Comparison of ENCODE assay signal across 8 cellular contexts in the genomic region with DNA sequence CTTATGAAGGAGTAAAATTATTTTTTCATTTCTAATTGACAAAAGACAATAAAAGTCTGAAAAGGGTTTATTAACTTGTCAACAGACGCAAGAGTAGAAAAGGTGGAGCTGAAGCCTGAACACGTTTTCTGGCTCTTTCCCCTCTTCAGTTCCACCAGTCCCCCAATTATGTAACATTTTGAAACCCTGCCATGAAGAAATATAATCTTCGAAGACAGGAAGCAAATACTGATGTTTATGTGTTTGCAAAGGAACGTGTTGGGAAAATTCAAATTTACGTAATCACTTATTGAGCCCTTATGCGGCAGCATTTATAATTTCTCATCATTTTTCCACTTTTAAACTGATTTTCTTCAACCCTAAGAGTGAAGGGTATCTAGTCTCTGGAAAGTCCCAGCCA. TPM values are rescaled to one million over a fixed set of nuclear protein-coding genes. Genes with fewer than 3 reads are reported as not detected.
DNase-seq lines count a peak whose midpoint lies in the region; TF ChIP-seq lines count a peak whose summit lies in the region.

No MANE protein-coding gene starts in this region.

- H3K4me1 ChIP-seq in NT2/D1 (ENCODE audit: insufficient read depth, insufficient read length), result no peaks in the 10 kb centered on the region
- H3K4me1 ChIP-seq in endodermal cell (ENCODE audit: control insufficient read depth, insufficient read depth, low read length), result no peaks in the 10 kb centered on the region
- peaks cover 0 to 2% of the 10 kb centered on the region in 2 donors for H3K4me1 ChIP-seq in neuronal stem cell (ENCODE audit: control insufficient read depth in 2 of 2, insufficient read depth in 1 of 2, low read depth in 1 of 2, low read length in 2 of 2)

- H3K9me3 Mint-ChIP-seq in Calu3 (ENCODE audit: low read depth, unreplicated experiment) (no peaks in the 10 kb centered on the region), endodermal cell (no peaks in the 10 kb centered on the region)

- H4K91ac ChIP-seq in neuronal stem cell (ENCODE audit: low read depth, low read length, poor library complexity), result no peak overlapping the region

- no peak overlapping the region for H3K14ac ChIP-seq in neuronal stem cell (ENCODE audit: low read length)

- H2BK5ac ChIP-seq in neuronal stem cell (ENCODE audit: low read length), result no peak overlapping the region

- no peak overlapping the region for H2AK5ac ChIP-seq in neuronal stem cell (ENCODE audit: low read depth, low read length)

- H3K4ac ChIP-seq in neuronal stem cell (ENCODE audit: low read length), result no peak overlapping the region

- H3K9ac ChIP-seq in NT2/D1 (ENCODE audit: insufficient read length, low read depth), result peak overlapping the region; percentile 94
- H3K9ac ChIP-seq in endodermal cell (ENCODE audit: extremely low read depth, low read length, poor library complexity, severe bottlenecking), result peak overlapping the region; percentile 93
- no peak overlapping the region for H3K9ac ChIP-seq in neuronal stem cell (ENCODE audit: low read depth, low read length, poor library complexity)

- H3K36me3 Mint-ChIP-seq in Calu3 (ENCODE audit: insufficient read depth, unreplicated experiment) (peaks cover 29% of the 10 kb centered on the region), endodermal cell (ENCODE audit: low read depth) (peaks cover 11% of the 10 kb centered on the region)

- H3K27me3 ChIP-seq in NT2/D1 (ENCODE audit: insufficient read depth, insufficient read length) (no peaks in the 10 kb centered on the region), endodermal cell (ENCODE audit: control insufficient read depth, insufficient read depth, low read length, poor library complexity, severe bottlenecking) (no peaks in the 10 kb centered on the region), neuronal stem cell (ENCODE audit: control insufficient read depth in 3 of 3, insufficient read depth in 3 of 3, low read depth in 1 of 3, low read length in 3 of 3) (no peaks in the 10 kb centered on the region)

- no peak overlapping the region for H2BK15ac ChIP-seq in neuronal stem cell (ENCODE audit: low read length)

- H3K27ac Mint-ChIP-seq in Calu3 (ENCODE audit: unreplicated experiment), result peak overlapping the region; percentile 98
- no peak overlapping the region for H3K27ac Mint-ChIP-seq in endodermal cell

- peak overlapping the region; percentile 90 for H3K4me3 ChIP-seq in NT2/D1 (ENCODE audit: insufficient read length, low read depth)
- H3K4me3 ChIP-seq in endodermal cell (ENCODE audit: low read length), result peak overlapping the region; percentile 100
- peak overlapping the region in 1 of 2 donors; percentile 93 for H3K4me3 ChIP-seq in neuronal stem cell (ENCODE audit: low read length in 2 of 2)

- peak overlapping the region; percentile 99 for H3K4me3 Mint-ChIP-seq in Calu3 (ENCODE audit: low read depth, unreplicated experiment)
- H3K4me3 Mint-ChIP-seq in endodermal cell, result peak overlapping the region; percentile 98

- H3K4me1 Mint-ChIP-seq in Calu3 (ENCODE audit: low read depth, unreplicated experiment), result peaks cover 15% of the 10 kb centered on the region
- H3K4me1 Mint-ChIP-seq in endodermal cell, result peaks cover 2% of the 10 kb centered on the region

- H3K9me3 ChIP-seq in NT2/D1 (ENCODE audit: insufficient read depth, low read length) (no peaks in the 10 kb centered on the region), endodermal cell (ENCODE audit: control insufficient read depth, low read length) (no peaks in the 10 kb centered on the region), neuronal stem cell (replicated peaks in 1 of 2; ENCODE audit: control insufficient read depth in 2 of 2, insufficient read depth in 1 of 2, low read depth in 1 of 2, low read length in 2 of 2) (no peaks in the 10 kb centered on the region)

- H3K4me2 ChIP-seq in neuronal stem cell (ENCODE audit: insufficient read depth, low read length, poor library complexity, severe bottlenecking), result no peak overlapping the region

- H2BK120ac ChIP-seq in neuronal stem cell (ENCODE audit: low read depth, low read length), result no peak overlapping the region

- H3K27ac ChIP-seq in endodermal cell (ENCODE audit: low read depth, low read length) (no peak overlapping the region), neuronal stem cell (replicated peaks; ENCODE audit: low read length) (no peak overlapping the region)

- CTCF ChIA-PET in Calu3 (lab: Charles Lee) (no interaction called here), HEK293T (lab: Yijun Ruan, JAX) (no interaction called here)

- peaks cover 1% of the 10 kb centered on the region for H3K79me1 ChIP-seq in neuronal stem cell (ENCODE audit: low read depth, low read length)

- H3K27me3 Mint-ChIP-seq in Calu3 (ENCODE audit: unreplicated experiment) (no peaks in the 10 kb centered on the region), endodermal cell (ENCODE audit: insufficient read depth) (no peaks in the 10 kb centered on the region)

- no TSS peak for BruUV-seq in Calu3 (replicated peaks; lab: Mats Ljungman, UMichigan)

- no peak overlapping the region for H2BK12ac ChIP-seq in neuronal stem cell (ENCODE audit: low read length)

- 72 to 75% methylated on average over 6 of the region's 6 CpGs for WGBS in endodermal cell (ENCODE audit: insufficient coverage in 1 of 2, insufficient read length in 1 of 2), 2 experiments
- WGBS in neuronal stem cell (ENCODE audit: extremely low coverage in 2 of 2, insufficient read length in 2 of 2, insufficient replicate concordance in 1 of 2), 2 donors, result no CpG with 5 or more reads among the region's 6 CpGs

- no peak for DNase-seq in Calu3
- DNase-seq in NT2/D1 (ENCODE audit: low read depth, low spot score), result no peak
- no peak for DNase-seq in endodermal cell
- no peak for DNase-seq in neuronal stem cell (ENCODE audit: low spot score)
- no peak for DNase-seq in NCI-H2171 (lab: John Stamatoyannopoulos, UW)
- no peak for DNase-seq in HEK293T (ENCODE audit: extremely low spot score)
- no peak for DNase-seq in stimulated activated CD4-positive, alpha-beta T cell treated with anti-CD3 and anti-CD28 coated beads, Interleukin-1b, Interleukin-23, amount 100 ng/mL, for 48 hours
- no peak for DNase-seq in AG08396 (ENCODE audit: low spot score)

- peak overlapping the region; percentile 97 for H2AFZ ChIP-seq in neuronal stem cell (ENCODE audit: low read length)

- intact Hi-C loops in Calu3 (cut with micrococcal nuclease; ENCODE audit: unreplicated experiment), result no loop called here

- POLR2A ChIA-PET in HEK293T (lab: Yijun Ruan, JAX), result interaction anchor here (5.0 kb wide), 1 partner anchor 18 kb away, joined by 47 read pairs; the partner anchor contains the start of gene ARPIN

- TF ChIP-seq CTCF in Calu3 (IDR thresholded peaks at IDR 0.05; ENCODE audit: unreplicated experiment) (no peak), endodermal cell (conservative IDR thresholded peaks at IDR 0.05) (no peak)

- no peak overlapping the region for H3K18ac ChIP-seq in neuronal stem cell (ENCODE audit: low read length)

- no peak overlapping the region for H4K8ac ChIP-seq in neuronal stem cell (ENCODE audit: low read depth, low read length)

- H3K36me3 ChIP-seq in NT2/D1 (ENCODE audit: insufficient read depth, insufficient read length, low read length), result peaks cover 9% of the 10 kb centered on the region
- peaks cover 12% of the 10 kb centered on the region for H3K36me3 ChIP-seq in endodermal cell (ENCODE audit: control insufficient read depth, insufficient read depth, low read length)
- peaks cover 5 to 11% of the 10 kb centered on the region in 2 donors for H3K36me3 ChIP-seq in neuronal stem cell (replicated peaks in 1 of 2; ENCODE audit: control insufficient read depth in 2 of 2, insufficient read depth in 2 of 2, low read length in 2 of 2)

- H3K23ac ChIP-seq in neuronal stem cell (ENCODE audit: low read depth, low read length, poor library complexity), result no peak overlapping the region

TF ChIP-seq in HEK293T, 16 proteins besides CTCF, POLR2A, EP300 and RAD21:
- no peak for TF ChIP-seq FOXM1 (IDR thresholded peaks at IDR 0.05; ENCODE audit: borderline replicate concordance)
- no peak for TF ChIP-seq ARNT (IDR thresholded peaks at IDR 0.05)
- TF ChIP-seq SUZ12 (IDR thresholded peaks at IDR 0.05), result no peak
- TF ChIP-seq ELF4 (IDR thresholded peaks at IDR 0.05), result no peak
- no peak for TF ChIP-seq PKNOX1 (IDR thresholded peaks at IDR 0.05)
- no peak for TF ChIP-seq HDGF (IDR thresholded peaks at IDR 0.05; ENCODE audit: borderline replicate concordance)
- TF ChIP-seq FOXK2 (IDR thresholded peaks at IDR 0.05), result no peak
- TF ChIP-seq ZNF384 (IDR thresholded peaks at IDR 0.05), result no peak
- TF ChIP-seq NFRKB (IDR thresholded peaks at IDR 0.05), result no peak
- no peak for TF ChIP-seq SP1 (IDR thresholded peaks at IDR 0.05)
- TF ChIP-seq L3MBTL2 (conservative IDR thresholded peaks at IDR 0.05), result no peak
- TF ChIP-seq FOXA1 (IDR thresholded peaks at IDR 0.05), result no peak
- no peak for TF ChIP-seq CTBP1 (IDR thresholded peaks at IDR 0.05; ENCODE audit: borderline replicate concordance)
- no peak for TF ChIP-seq LEF1 (IDR thresholded peaks at IDR 0.05; ENCODE audit: borderline replicate concordance)
- no peak for TF ChIP-seq TARDBP (IDR thresholded peaks at IDR 0.05)
- no peak for TF ChIP-seq BHLHE40 (IDR thresholded peaks at IDR 0.05; ENCODE audit: borderline replicate concordance)

RNA-seq across cellular contexts. Expression of gene AP3S2, which starts 0.8 kb away (rescaled TPM):
- 46.2 and 51.9 TPM in 2 replicates for total RNA-seq in Calu3 (2022)
- total RNA-seq in endodermal cell, result 10 to 100 TPM; 39.5 to 54.4 TPM
- 40.3 TPM for polyA plus RNA-seq in endodermal cell (2013, experiment 1 of 2)
- 40.3 TPM for polyA plus RNA-seq in endodermal cell (2013, experiment 2 of 2)
- polyA plus RNA-seq in neuronal stem cell (2013, experiment 1 of 2), result 30.6 TPM
- 30.8 TPM for polyA plus RNA-seq in neuronal stem cell (2013, experiment 2 of 2)

RNA-seq across cellular contexts. Expression of gene ARPIN, which starts 19.7 kb away (rescaled TPM):
- 19.1 and 20.1 TPM in 2 replicates for total RNA-seq in Calu3 (2022)
- 10 to 100 TPM in 1 of 2 donors, 1 to 10 TPM in 1; 6.9 to 11.2 TPM for total RNA-seq in endodermal cell
- polyA plus RNA-seq in endodermal cell (2013, experiment 1 of 2), result 10.3 TPM
- 10.0 TPM for polyA plus RNA-seq in endodermal cell (2013, experiment 2 of 2)
- 6.9 TPM for polyA plus RNA-seq in neuronal stem cell (2013, experiment 1 of 2)
- polyA plus RNA-seq in neuronal stem cell (2013, experiment 2 of 2), result 6.9 TPM
